14 cellular contexts compared by ENCODE assay signal in genomic region chr1:31732343-31732742, GRCh38. TPM values are rescaled to one million over a fixed set of nuclear protein-coding genes. Genes with fewer than 3 reads are reported as not detected.
DNase-seq lines count a peak whose midpoint lies in the region; ATAC-seq and TF ChIP-seq lines count a peak whose summit lies in the region.
"Had no signal": no experiment of that assay in that cellular context is flagged by ENCODE, and none has a peak within 500 bp of the region (broad histone marks: within the 10 kb centered on the region; RNA-seq: fewer than 3 reads in every experiment).

No MANE protein-coding gene starts in this region.

- dilution Hi-C loops in IMR-90 (cut with HindIII; ENCODE audit: low sequenced_read_pairs, unreplicated experiment): no loop called here

- no peaks in the 10 kb centered on the region for H3K79me1 ChIP-seq in IMR-90 (ENCODE audit: low read depth in 1 of 2, low read length in 2 of 2)

- TF ChIP-seq CTCF in IMR-90 (conservative IDR thresholded peaks at IDR 0.05; ENCODE audit: low read depth, low read length): no peak
- no peak for TF ChIP-seq CTCF in dorsolateral prefrontal cortex (IDR thresholded peaks at IDR 0.05 in 54 of 56, conservative IDR thresholded peaks at IDR 0.05 in 2 of 56; ENCODE audit: low read depth in 1 of 56, partially characterized antibody in 56 of 56)

- H3K14ac ChIP-seq in IMR-90 (replicated peaks; ENCODE audit: low read depth, low read length): no peak overlapping the region

- no peak overlapping the region for H3K4ac ChIP-seq in IMR-90 (ENCODE audit: low read depth, low read length)

- intact Hi-C loops in IMR-90 (cut with micrococcal nuclease) (no loop called here), dorsolateral prefrontal cortex (cut with DNase I) (no loop called here)

- no peak overlapping the region for H3K56ac ChIP-seq in IMR-90 (ENCODE audit: extremely low read depth, insufficient read depth, low read length)

- H3K9me3 ChIP-seq in IMR-90 (ENCODE audit: control insufficient read depth, insufficient read depth, low read length): no peaks in the 10 kb centered on the region
- H3K9me3 ChIP-seq: Caco-2, HAP-1 had no signal

- H3K9me1 ChIP-seq in IMR-90 (ENCODE audit: insufficient read depth, low read length): no peaks in the 10 kb centered on the region; the same call in 1 of the 2 replicates

- H3K4me3 ChIP-seq in H7 (ENCODE audit: insufficient read depth, low read depth, low read length) (no peak overlapping the region), IMR-90 (ENCODE audit: insufficient read depth, low read depth, low read length) (no peak overlapping the region), dorsolateral prefrontal cortex (no peak overlapping the region)
- H3K4me3 ChIP-seq: GM23338, HAP-1 had no signal

- H3K27me3 ChIP-seq in H7 (ENCODE audit: control insufficient read depth, insufficient read depth, low read length) (no peaks in the 10 kb centered on the region), IMR-90 (ENCODE audit: control insufficient read depth, insufficient read depth, low read length) (no peaks in the 10 kb centered on the region), dorsolateral prefrontal cortex (no peaks in the 10 kb centered on the region)

- H4K91ac ChIP-seq in IMR-90 (ENCODE audit: insufficient read depth, low read depth, low read length): no peak overlapping the region

- CTCF ChIA-PET in IMR-90 (lab: Yijun Ruan, JAX): no interaction called here

- H3K23ac ChIP-seq in IMR-90 (ENCODE audit: low read depth, low read length): no peak overlapping the region

- no peak overlapping the region for H4K8ac ChIP-seq in IMR-90 (ENCODE audit: low read depth in 2 of 2, low read length in 2 of 2)

- H2BK20ac ChIP-seq in IMR-90 (ENCODE audit: low read depth, low read length): no peak overlapping the region

- no peaks in the 10 kb centered on the region for H4K20me1 ChIP-seq in IMR-90 (ENCODE audit: insufficient read depth, low read length)

- H4K5ac ChIP-seq in IMR-90 (ENCODE audit: low read depth, low read length): no peak overlapping the region

- H3K18ac ChIP-seq in IMR-90 (ENCODE audit: low read depth, low read length): no peak overlapping the region

- DNase-seq in H7: peak; percentile 53
- no peak for DNase-seq in IMR-90
- no peak for DNase-seq in dorsolateral prefrontal cortex
- no peak for DNase-seq in stimulated activated CD4-positive, alpha-beta T cell treated with anti-CD3 and anti-CD28 coated beads, Interleukin-12 subunit alpha, Interleukin-12 subunit beta, amount 100 ng/mL, for 4 hours
- DNase-seq: C1 segment of cervical spinal cord; Caco-2; CD8-positive, alpha-beta T cell; DMS153; DND-41; HFFc6 had no signal

- no peak overlapping the region for H2AFZ ChIP-seq in IMR-90 (replicated peaks; ENCODE audit: low read length, poor library complexity)
- H2AFZ ChIP-seq: GM23338 had no signal

- H3K4me2 ChIP-seq in IMR-90 (ENCODE audit: low read depth, low read length): no peak overlapping the region
- H3K4me2 ChIP-seq: GM23338 had no signal

- H3K27ac ChIP-seq in IMR-90 (ENCODE audit: insufficient read depth, low read length) (no peak overlapping the region), dorsolateral prefrontal cortex (peak overlapping the region in 33 of 59 donors; percentile 12 to 89 (median 57)), temporal lobe (ENCODE audit: low read depth, low read length) (peak overlapping the region; percentile 61)

- no peaks in the 10 kb centered on the region for H3K4me1 ChIP-seq in IMR-90 (ENCODE audit: control insufficient read depth, insufficient read depth, low read length)
- H3K4me1 ChIP-seq: Caco-2, HAP-1 had no signal

- no peak for TF ChIP-seq POLR2A in IMR-90 (IDR thresholded peaks at IDR 0.05; ENCODE audit: low read depth, low read length)

- no peak overlapping the region for H3K9ac ChIP-seq in IMR-90 (ENCODE audit: low read depth, low read length)

- POLR2A ChIA-PET in IMR-90 (lab: Charles Lee; ENCODE audit: unreplicated experiment): no interaction called here

- H3K36me3 ChIP-seq in H7 (replicated peaks; ENCODE audit: control insufficient read depth, insufficient read depth, low read length) (no peaks in the 10 kb centered on the region), IMR-90 (ENCODE audit: control insufficient read depth, insufficient read depth, low read length) (peaks cover 6% of the 10 kb centered on the region; the same call in 1 of the 2 replicates)
- H3K36me3 ChIP-seq: HAP-1 had no signal

- TF ChIP-seq RAD21 in IMR-90 (IDR thresholded peaks at IDR 0.05; ENCODE audit: low read length): no peak

- no peak overlapping the region for H2BK15ac ChIP-seq in IMR-90 (ENCODE audit: low read depth, low read length)

- 60% methylated on average over 1 of the region's 6 CpGs; no CpG with 5 or more reads in 1 of the 2 experiments for WGBS in IMR-90 (ENCODE audit: extremely low coverage in 2 of 2, insufficient read length in 1 of 2), 2 experiments

- BruUV-seq in IMR-90 (replicated peaks; lab: Mats Ljungman, UMichigan): no TSS peak

- no peak overlapping the region for H2BK5ac ChIP-seq in IMR-90 (ENCODE audit: low read depth, low read length, poor library complexity, severe bottlenecking)

- no peak overlapping the region for H2AK5ac ChIP-seq in IMR-90 (ENCODE audit: low read depth, low read length)

- ATAC-seq in IMR-90 (ENCODE audit: low read depth) (no peak), HG02642 (IDR thresholded peaks at IDR 0.05; ENCODE audit: poor library complexity, unreplicated experiment) (no peak)
- ATAC-seq: CD8-positive, alpha-beta T cell had no signal

- H2BK120ac ChIP-seq in IMR-90 (ENCODE audit: low read depth, low read length): no peak overlapping the region

- H2AK9ac ChIP-seq in IMR-90 (replicated peaks; ENCODE audit: low read depth, low read length, poor library complexity): peak overlapping the region; percentile 16

- in situ Hi-C loops in IMR-90 (cut with MboI; ENCODE audit: low sequenced_read_pairs): no loop called here

TF ChIP-seq in IMR-90, 13 proteins besides CTCF, POLR2A, EP300 and RAD21:
- TF ChIP-seq RCOR1 (IDR thresholded peaks at IDR 0.05; ENCODE audit: insufficient replicate concordance, low read length) (no peak), SMC3 (IDR thresholded peaks at IDR 0.05; ENCODE audit: low read depth, low read length) (no peak), CHD1 (IDR thresholded peaks at IDR 0.05; ENCODE audit: low read depth, low read length) (no peak), MAZ (IDR thresholded peaks at IDR 0.05; ENCODE audit: borderline replicate concordance, low read depth, low read length) (no peak), BHLHE40 (IDR thresholded peaks at IDR 0.05; ENCODE audit: low read depth, low read length) (no peak), CEBPB (IDR thresholded peaks at IDR 0.05; ENCODE audit: low read depth, low read length) (no peak), MAFK (IDR thresholded peaks at IDR 0.05; ENCODE audit: low read depth, low read length) (no peak), MXI1 (IDR thresholded peaks at IDR 0.05; ENCODE audit: borderline replicate concordance, low read depth, low read length) (no peak)
- TF ChIP-seq, protein P1, sequence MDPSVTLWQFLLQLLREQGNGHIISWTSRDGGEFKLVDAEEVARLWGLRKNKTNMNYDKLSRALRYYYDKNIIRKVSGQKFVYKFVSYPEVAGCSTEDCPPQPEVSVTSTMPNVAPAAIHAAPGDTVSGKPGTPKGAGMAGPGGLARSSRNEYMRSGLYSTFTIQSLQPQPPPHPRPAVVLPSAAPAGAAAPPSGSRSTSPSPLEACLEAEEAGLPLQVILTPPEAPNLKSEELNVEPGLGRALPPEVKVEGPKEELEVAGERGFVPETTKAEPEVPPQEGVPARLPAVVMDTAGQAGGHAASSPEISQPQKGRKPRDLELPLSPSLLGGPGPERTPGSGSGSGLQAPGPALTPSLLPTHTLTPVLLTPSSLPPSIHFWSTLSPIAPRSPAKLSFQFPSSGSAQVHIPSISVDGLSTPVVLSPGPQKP (IDR thresholded peaks at IDR 0.05; ENCODE audit: borderline replicate concordance, low read depth, low read length): no peak

RNA-seq across cellular contexts. Expression of gene COL16A1, which starts 28.5 kb away (rescaled TPM):
- total RNA-seq in H7 (2014; rRNA removed; shearing (Covaris generic)): 10.3 and 13.8 TPM in 2 replicates
- total RNA-seq in IMR-90 (2012; rRNA removed) (28.6 and 34.2 TPM in 2 replicates), dorsolateral prefrontal cortex (100 to 1,000 TPM in 60 of 120 experiments, 10 to 100 TPM in 60; 24.6 to 285 (median 97.8) TPM), temporal lobe (10.3 TPM)
- 62.8 and 65.2 TPM in 2 replicates for polyA plus RNA-seq in IMR-90 (2012; rRNA removed)
- 30.1 and 39.5 TPM in 2 replicates for polyA plus RNA-seq in IMR-90 (2012; cell fraction: cytosol; rRNA removed)
- polyA plus RNA-seq in IMR-90 (2012; cell fraction: nucleus; rRNA removed; ENCODE audit: low replicate concordance): 228 and 260 TPM in 2 replicates

RNA-seq across cellular contexts. Expression of gene ADGRB2, which starts 31.8 kb away (rescaled TPM):
- total RNA-seq in H7 (2014; rRNA removed; shearing (Covaris generic)): 28.0 and 39.8 TPM in 2 replicates
- 2.2 and 2.5 TPM in 2 replicates for total RNA-seq in IMR-90 (2012; rRNA removed)
- polyA plus RNA-seq in IMR-90 (2012; rRNA removed): 11.9 TPM in 2 replicates
- polyA plus RNA-seq in IMR-90 (2012; cell fraction: cytosol; rRNA removed): 6.4 and 15.9 TPM in 2 replicates
- 38.7 and 77.7 TPM in 2 replicates for polyA plus RNA-seq in IMR-90 (2012; cell fraction: nucleus; rRNA removed; ENCODE audit: low replicate concordance)
- 100 to 1,000 TPM; 101 to 272 (median 186) TPM for total RNA-seq in dorsolateral prefrontal cortex
- total RNA-seq in temporal lobe: 60.2 TPM
